ENCODE assay signal across 10 cellular contexts in genomic region chr2:96359310-96359709, GRCh38. TPM values are rescaled to one million over a fixed set of nuclear protein-coding genes. Genes with fewer than 3 reads are reported as not detected.
DNase-seq lines count a peak whose midpoint lies in the region; ATAC-seq, FAIRE-seq and TF ChIP-seq lines count a peak whose summit lies in the region.
"Had no signal": no experiment of that assay in that cellular context is flagged by ENCODE, and none has a peak within 500 bp of the region (broad histone marks: within the 10 kb centered on the region; RNA-seq: fewer than 3 reads in every experiment).

No MANE protein-coding gene starts in this region.

- TF ChIP-seq RAD21 in HepG2 (CRISPR knock-in tag; IDR thresholded peaks at IDR 0.05) = no peak

- peak; percentile 63 for TF ChIP-seq CTCF in HepG2 (CRISPR knock-in tag; IDR thresholded peaks at IDR 0.05)

- H3K27ac ChIP-seq in HepG2 (ENCODE audit: extremely low read length, insufficient read depth, low read length) = no peak overlapping the region
- H3K27ac ChIP-seq: SK-N-MC had no signal

- H3K9me3 ChIP-seq in HepG2 (ENCODE audit: low read length) = no peaks in the 10 kb centered on the region

- FAIRE-seq in HepG2 (lab: Jason Lieb, UNC) = peak; percentile 30

- no peaks in the 10 kb centered on the region for H3K79me2 ChIP-seq in HepG2 (ENCODE audit: insufficient read depth, low read length)

- POLR2A ChIA-PET in HepG2 (lab: Yijun Ruan, JAX) = interaction anchor here (0.8 kb wide), 1 partner anchor 23 kb away, joined by 3 read pairs; the partner anchor contains the start of gene NCAPH

- 86% methylated on average over 2 of the region's 2 CpGs for WGBS in HepG2 (ENCODE audit: low lambda C conversion rate)

- no peaks in the 10 kb centered on the region for H3K27me3 ChIP-seq in HepG2 (ENCODE audit: control insufficient read depth in 1 of 2, insufficient read depth in 2 of 2, low read length in 2 of 2)

- CTCF ChIA-PET in HepG2 (lab: Yijun Ruan, JAX; ENCODE audit: low intra/inter-chr PET ratio, low total read pairs) = interaction anchor here (1.8 kb wide), 1 partner anchor 150 kb away, joined by 8 read pairs; no protein-coding TSS in a partner anchor

- H3K36me3 ChIP-seq in HepG2 (replicated peaks in 1 of 2; ENCODE audit: control insufficient read depth in 1 of 2, insufficient read depth in 2 of 2, low read length in 2 of 2) = peaks cover 21 to 78% of the 10 kb centered on the region in 2 experiments

- no peak overlapping the region for H3K4me2 ChIP-seq in HepG2 (ENCODE audit: low read depth, low read length)

- intact Hi-C loops in HepG2 (cut with micrococcal nuclease; ENCODE audit: unreplicated experiment) = no loop called here

- DNase-seq in COLO668 (lab: John Stamatoyannopoulos, UW; ENCODE audit: unreplicated experiment) = peak; percentile 28
- DNase-seq in NAMALWA (ENCODE audit: low spot score) = peak; percentile 18
- DNase-seq in activated effector memory CD4-positive, alpha-beta T cell treated with anti-CD3 and anti-CD28 coated beads, Interleukin-2, amount 50 U/mL, for 16 hours = peak; percentile 77
- no peak for DNase-seq in HepG2 (ENCODE audit: low spot score)
- no peak for DNase-seq in NCI-H82 (lab: John Stamatoyannopoulos, UW)
- DNase-seq in left lobe of liver (ENCODE audit: low spot score) = no peak
- DNase-seq in NCI-H2227 treated with DMSO at 0.1 percent for 48 hours (lab: John Stamatoyannopoulos, UW) = no peak
- DNase-seq: glutamatergic neuron had no signal

- H3K4me3 ChIP-seq in HepG2 (replicated peaks in 1 of 3; ENCODE audit: insufficient read depth in 1 of 3, low read depth in 2 of 3, low read length in 3 of 3) = no peak overlapping the region
- H3K4me3 ChIP-seq: SK-N-MC had no signal

- in situ Hi-C loops in HepG2 (cut with HindIII; ENCODE audit: extremely low pct_ligation_motif_present, low pct_unique_long_range_greater_than_20kb) = no loop called here

- TF ChIP-seq POLR2A in HepG2 (IDR thresholded peaks at IDR 0.05; ENCODE audit: insufficient read depth in 1 of 2, low read depth in 2 of 2, low read length in 2 of 2) = no peak

- no TSS peak for BruUV-seq in HepG2 (replicated peaks; lab: Mats Ljungman, UMichigan)

- H3K4me1 ChIP-seq in HepG2 (ENCODE audit: insufficient read depth, low read length) = peaks cover 6% of the 10 kb centered on the region; the same call in 1 of the 2 replicates

- no peak overlapping the region for H2AFZ ChIP-seq in HepG2 (ENCODE audit: low read length)

- ATAC-seq in HepG2 = peak; percentile 76
- ATAC-seq in GM21447 (IDR thresholded peaks at IDR 0.05; ENCODE audit: unreplicated experiment) = no peak
- no peak for ATAC-seq in left lobe of liver

- TF ChIP-seq EP300 in HepG2 (IDR thresholded peaks at IDR 0.05; ENCODE audit: low read depth in 2 of 2, low read length in 2 of 2) (no peak), HepG2 (CRISPR knock-in tag; IDR thresholded peaks at IDR 0.05; ENCODE audit: borderline replicate concordance) (no peak)

- no peak overlapping the region for H3K9ac ChIP-seq in HepG2 (ENCODE audit: insufficient read depth, low read depth, low read length)

- H4K20me1 ChIP-seq in HepG2 (ENCODE audit: insufficient read depth, low read length) = no peaks in the 10 kb centered on the region

TF ChIP-seq in HepG2, 621 proteins besides CTCF, POLR2A, EP300 and RAD21 (continues in another document):
- TF ChIP-seq MAFK (conservative IDR thresholded peaks at IDR 0.05 in 1 of 2, IDR thresholded peaks at IDR 0.05 in 1 of 2; ENCODE audit: low read length in 2 of 2) = no peak

RNA-seq across cellular contexts. Expression of gene NCAPH, which starts 23.7 kb away (rescaled TPM):
- total RNA-seq in HepG2 (2016; rRNA removed; fragmentation: Illumina TruSeq; extraction: Trizol) (48.8 and 66.9 TPM in 2 replicates), left lobe of liver (0.58 TPM)
- 17.2 and 17.9 TPM in 2 replicates for total RNA-seq in HepG2 (2016; cell fraction: cytosol; rRNA removed; fragmentation: Illumina TruSeq; extraction: Trizol; ENCODE audit: low read depth)
- total RNA-seq in HepG2 (2016; cell fraction: insoluble cytoplasmic fraction; rRNA removed; fragmentation: Illumina TruSeq; extraction: Trizol) = 51.2 and 65.6 TPM in 2 replicates
- 23.8 and 28.9 TPM in 2 replicates for total RNA-seq in HepG2 (2016; cell fraction: membrane; rRNA removed; fragmentation: Illumina TruSeq; extraction: Trizol)
- 27.0 and 29.9 TPM in 2 replicates for total RNA-seq in HepG2 (2016; cell fraction: nucleus; rRNA removed; fragmentation: Illumina TruSeq; extraction: Trizol)
- 13.5 and 22.8 TPM in 2 replicates for polyA plus RNA-seq in HepG2 (2011; rRNA removed)
- polyA plus RNA-seq in HepG2 (2011; cell fraction: cytosol; rRNA removed) = 15.0 and 23.3 TPM in 2 replicates
- 9.2 and 13.0 TPM in 2 replicates for polyA plus RNA-seq in HepG2 (2011; cell fraction: nucleus; rRNA removed)
- polyA plus RNA-seq in HepG2 (2012) = 7.8 and 19.4 TPM in 2 replicates
- polyA plus RNA-seq in HepG2 (2016; cell fraction: cytosol; fragmentation: Illumina TruSeq; extraction: Trizol; ENCODE audit: low read depth) = 3.3 and 5.6 TPM in 2 replicates
- 62.0 and 66.5 TPM in 2 replicates for polyA plus RNA-seq in HepG2 (2016; cell fraction: insoluble cytoplasmic fraction; fragmentation: Illumina TruSeq; extraction: Trizol; ENCODE audit: low read depth)
- polyA plus RNA-seq in HepG2 (2016; cell fraction: membrane; fragmentation: Illumina TruSeq; extraction: Trizol; ENCODE audit: low read depth) = 9.1 and 10.8 TPM in 2 replicates
- 35.6 and 38.5 TPM in 2 replicates for polyA plus RNA-seq in HepG2 (2016; cell fraction: nucleus; fragmentation: Illumina TruSeq; extraction: Trizol; ENCODE audit: insufficient read depth, low read depth)
- 29.4 and 107 TPM in 2 replicates for polyA minus RNA-seq in HepG2 (2011; rRNA and poly(A)+ RNA removed; ENCODE audit: low replicate concordance)
- polyA minus RNA-seq in HepG2 (2011; cell fraction: cytosol; rRNA and poly(A)+ RNA removed) = 12.9 and 17.8 TPM in 2 replicates
- polyA minus RNA-seq in HepG2 (2011; cell fraction: nucleus; rRNA and poly(A)+ RNA removed) = 9.4 and 16.4 TPM in 2 replicates

RNA-seq across cellular contexts. Expression of gene ITPRIPL1, which starts 34.2 kb away (rescaled TPM):
- total RNA-seq in HepG2 (2016; rRNA removed; fragmentation: Illumina TruSeq; extraction: Trizol) (8.7 and 11.7 TPM in 2 replicates), left lobe of liver (0.20 TPM)
- total RNA-seq in HepG2 (2016; cell fraction: cytosol; rRNA removed; fragmentation: Illumina TruSeq; extraction: Trizol; ENCODE audit: low read depth) = 1.8 TPM in 2 replicates
- total RNA-seq in HepG2 (2016; cell fraction: insoluble cytoplasmic fraction; rRNA removed; fragmentation: Illumina TruSeq; extraction: Trizol) = 9.0 and 10.8 TPM in 2 replicates
- total RNA-seq in HepG2 (2016; cell fraction: membrane; rRNA removed; fragmentation: Illumina TruSeq; extraction: Trizol) = 6.8 and 7.2 TPM in 2 replicates
- total RNA-seq in HepG2 (2016; cell fraction: nucleus; rRNA removed; fragmentation: Illumina TruSeq; extraction: Trizol) = 7.6 and 9.0 TPM in 2 replicates
- polyA plus RNA-seq in HepG2 (2011; rRNA removed) = 4.3 and 6.3 TPM in 2 replicates
- polyA plus RNA-seq in HepG2 (2011; cell fraction: cytosol; rRNA removed) = 5.1 and 5.4 TPM in 2 replicates
- polyA plus RNA-seq in HepG2 (2011; cell fraction: nucleus; rRNA removed) = 4.6 and 5.3 TPM in 2 replicates
- 7.4 and 9.8 TPM in 2 replicates for polyA plus RNA-seq in HepG2 (2012)
- 1.3 and 2.7 TPM in 2 replicates for polyA plus RNA-seq in HepG2 (2016; cell fraction: cytosol; fragmentation: Illumina TruSeq; extraction: Trizol; ENCODE audit: low read depth)
- 6.6 and 6.7 TPM in 2 replicates for polyA plus RNA-seq in HepG2 (2016; cell fraction: insoluble cytoplasmic fraction; fragmentation: Illumina TruSeq; extraction: Trizol; ENCODE audit: low read depth)
- 2.8 and 3.9 TPM in 2 replicates for polyA plus RNA-seq in HepG2 (2016; cell fraction: membrane; fragmentation: Illumina TruSeq; extraction: Trizol; ENCODE audit: low read depth)
- 11.2 and 11.5 TPM in 2 replicates for polyA plus RNA-seq in HepG2 (2016; cell fraction: nucleus; fragmentation: Illumina TruSeq; extraction: Trizol; ENCODE audit: insufficient read depth, low read depth)
- polyA minus RNA-seq in HepG2 (2011; rRNA and poly(A)+ RNA removed; ENCODE audit: low replicate concordance) = 0.16 and 9.3 TPM in 2 replicates
- polyA minus RNA-seq in HepG2 (2011; cell fraction: cytosol; rRNA and poly(A)+ RNA removed) = 3.9 and 4.1 TPM in 2 replicates
- polyA minus RNA-seq in HepG2 (2011; cell fraction: nucleus; rRNA and poly(A)+ RNA removed) = 2.7 TPM in 2 replicates

RNA-seq across cellular contexts. Expression of gene SNRNP200, which starts 54.0 kb away (rescaled TPM):
- total RNA-seq in HepG2 (2016; rRNA removed; fragmentation: Illumina TruSeq; extraction: Trizol) (99.0 and 163 TPM in 2 replicates), left lobe of liver (49.7 TPM)
- 47.2 and 52.9 TPM in 2 replicates for total RNA-seq in HepG2 (2016; cell fraction: cytosol; rRNA removed; fragmentation: Illumina TruSeq; extraction: Trizol; ENCODE audit: low read depth)
- 96.1 and 157 TPM in 2 replicates for total RNA-seq in HepG2 (2016; cell fraction: insoluble cytoplasmic fraction; rRNA removed; fragmentation: Illumina TruSeq; extraction: Trizol)
- total RNA-seq in HepG2 (2016; cell fraction: membrane; rRNA removed; fragmentation: Illumina TruSeq; extraction: Trizol) = 38.5 and 38.9 TPM in 2 replicates
- 100 and 111 TPM in 2 replicates for total RNA-seq in HepG2 (2016; cell fraction: nucleus; rRNA removed; fragmentation: Illumina TruSeq; extraction: Trizol)
- polyA plus RNA-seq in HepG2 (2011; rRNA removed) = 228 and 232 TPM in 2 replicates
- 208 and 241 TPM in 2 replicates for polyA plus RNA-seq in HepG2 (2011; cell fraction: cytosol; rRNA removed)
- polyA plus RNA-seq in HepG2 (2011; cell fraction: nucleus; rRNA removed) = 356 and 374 TPM in 2 replicates
- polyA plus RNA-seq in HepG2 (2012) = 140 and 148 TPM in 2 replicates
- 7.3 and 8.8 TPM in 2 replicates for polyA plus RNA-seq in HepG2 (2016; cell fraction: cytosol; fragmentation: Illumina TruSeq; extraction: Trizol; ENCODE audit: low read depth)
- polyA plus RNA-seq in HepG2 (2016; cell fraction: insoluble cytoplasmic fraction; fragmentation: Illumina TruSeq; extraction: Trizol; ENCODE audit: low read depth) = 181 and 193 TPM in 2 replicates
- polyA plus RNA-seq in HepG2 (2016; cell fraction: membrane; fragmentation: Illumina TruSeq; extraction: Trizol; ENCODE audit: low read depth) = 14.0 and 16.1 TPM in 2 replicates
- polyA plus RNA-seq in HepG2 (2016; cell fraction: nucleus; fragmentation: Illumina TruSeq; extraction: Trizol; ENCODE audit: insufficient read depth, low read depth) = 219 and 234 TPM in 2 replicates
- 554 and 704 TPM in 2 replicates for polyA minus RNA-seq in HepG2 (2011; rRNA and poly(A)+ RNA removed; ENCODE audit: low replicate concordance)
- 179 and 186 TPM in 2 replicates for polyA minus RNA-seq in HepG2 (2011; cell fraction: cytosol; rRNA and poly(A)+ RNA removed)
- polyA minus RNA-seq in HepG2 (2011; cell fraction: nucleus; rRNA and poly(A)+ RNA removed) = 151 and 182 TPM in 2 replicates

Comparison
In these comparisons a context has a peak if more than half of its experiments do, and no peak if none do; other contexts are left out.
1. DNase-seq: peak in COLO668 (single experiment), NAMALWA (single experiment) and activated effector memory CD4-positive, alpha-beta T cell treated with anti-CD3 and anti-CD28 coated beads, Interleukin-2, amount 50 U/mL, for 16 hours (single experiment); none in HepG2 (single experiment), NCI-H82 (single experiment), left lobe of liver (single experiment) and NCI-H2227 treated with DMSO at 0.1 percent for 48 hours (single experiment).
2. RNA of gene NCAPH, which starts 23.7 kb away (total RNA-seq): 17.2 to 66.9 TPM in HepG2; 0.58 TPM in left lobe of liver (single experiment); every median in the first group is over 10 times any median in the second.